ENCODE assay signal across 2 cellular contexts in genomic region chr19:35220315-35220921, GRCh38.
TF ChIP-seq lines count a peak whose summit lies in the region.

No MANE protein-coding gene starts in this region.

TF ChIP-seq in GM23338, 12 proteins besides CTCF, POLR2A, EP300 and RAD21:
- TF ChIP-seq POLR2AphosphoS5 (IDR thresholded peaks at IDR 0.05; ENCODE audit: low read depth) (no peak), REST (IDR thresholded peaks at IDR 0.05; ENCODE audit: unreplicated experiment) (no peak), JUNB (IDR thresholded peaks at IDR 0.05; ENCODE audit: unreplicated experiment) (no peak), CREB1 (CRISPR knock-in tag; IDR thresholded peaks at IDR 0.05; ENCODE audit: low read depth) (no peak), STAT1 (IDR thresholded peaks at IDR 0.05; ENCODE audit: unreplicated experiment) (no peak), EZH2phosphoT487 (IDR thresholded peaks at IDR 0.05; ENCODE audit: unreplicated experiment) (no peak), NANOG (IDR thresholded peaks at IDR 0.05; ENCODE audit: borderline replicate concordance) (no peak), ZNF331 (CRISPR knock-in tag; IDR thresholded peaks at IDR 0.05; ENCODE audit: low read depth) (no peak)

TF ChIP-seq in GM12878, 131 proteins besides CTCF, POLR2A, EP300 and RAD21:
- TF ChIP-seq YY1 (IDR thresholded peaks at IDR 0.05; ENCODE audit: low read depth, low read length) (0 out of 2 replicates have a peak, but pooled peaks have one; percentile 28), NR2F1 (conservative IDR thresholded peaks at IDR 0.05) (no peak), USF1 (IDR thresholded peaks at IDR 0.05; ENCODE audit: borderline replicate concordance, extremely low read length, insufficient read depth, low read depth, low read length) (peak; percentile 5)
